In the genomic region with DNA sequence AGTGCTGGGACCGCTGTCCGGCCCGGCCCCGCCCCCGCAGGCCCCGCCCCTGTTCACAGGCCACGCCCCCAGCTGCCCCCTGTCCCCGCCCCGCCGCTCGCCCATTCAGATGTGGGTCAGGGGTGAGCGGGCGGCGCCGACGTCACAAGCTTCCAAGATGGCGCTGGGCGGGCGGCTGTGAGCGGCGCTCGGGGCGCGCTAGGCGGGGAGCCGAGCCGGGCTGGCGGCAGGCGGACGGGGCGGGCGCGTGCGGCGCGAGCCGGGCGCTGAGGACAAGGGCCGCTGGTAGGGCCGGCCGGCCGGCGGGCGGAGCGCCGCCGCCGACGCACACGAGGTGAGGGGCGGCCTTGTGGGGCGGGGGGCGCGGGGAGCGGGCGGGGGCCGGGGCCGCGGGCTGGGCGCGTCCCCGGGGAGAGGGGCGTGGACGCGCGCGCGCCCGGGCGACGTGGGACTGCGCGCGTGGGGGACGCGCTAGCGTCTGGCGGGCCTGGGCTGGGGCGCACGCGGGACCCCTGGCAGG, we compare ENCODE assay signal across 8 cellular contexts. TPM values are rescaled to one million over a fixed set of nuclear protein-coding genes. Genes with fewer than 3 reads are reported as not detected.
DNase-seq lines count a peak whose midpoint lies in the region; ATAC-seq and TF ChIP-seq lines count a peak whose summit lies in the region.
"Not testable (repeated sequence)": the region's sequence is repeated elsewhere in the genome, so short reads cannot be mapped to it uniquely, and the experiment has no call there.

A gene with protein sequence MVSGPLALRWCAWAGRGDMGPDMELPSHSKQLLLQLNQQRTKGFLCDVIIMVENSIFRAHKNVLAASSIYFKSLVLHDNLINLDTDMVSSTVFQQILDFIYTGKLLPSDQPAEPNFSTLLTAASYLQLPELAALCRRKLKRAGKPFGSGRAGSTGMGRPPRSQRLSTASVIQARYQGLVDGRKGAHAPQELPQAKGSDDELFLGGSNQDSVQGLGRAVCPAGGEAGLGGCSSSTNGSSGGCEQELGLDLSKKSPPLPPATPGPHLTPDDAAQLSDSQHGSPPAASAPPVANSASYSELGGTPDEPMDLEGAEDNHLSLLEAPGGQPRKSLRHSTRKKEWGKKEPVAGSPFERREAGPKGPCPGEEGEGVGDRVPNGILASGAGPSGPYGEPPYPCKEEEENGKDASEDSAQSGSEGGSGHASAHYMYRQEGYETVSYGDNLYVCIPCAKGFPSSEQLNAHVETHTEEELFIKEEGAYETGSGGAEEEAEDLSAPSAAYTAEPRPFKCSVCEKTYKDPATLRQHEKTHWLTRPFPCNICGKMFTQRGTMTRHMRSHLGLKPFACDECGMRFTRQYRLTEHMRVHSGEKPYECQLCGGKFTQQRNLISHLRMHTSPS (plus strand): TSS at position 145 of the 520 bp plus-strand sequence. CDS start 25,461 bp downstream, outside the sequence.

- H3K27me3 Mint-ChIP-seq in activated naive CD4-positive, alpha-beta T cell treated with anti-CD3 and anti-CD28 coated beads, Interleukin-2, amount 50 U/mL, for 24 hours = not testable (repeated sequence)

- not testable (repeated sequence) for TF ChIP-seq CTCF in PC-3 (conservative IDR thresholded peaks at IDR 0.05; ENCODE audit: low read depth, low read length); fibroblast of pulmonary artery (IDR thresholded peaks at IDR 0.05; ENCODE audit: low read length, missing control alignments); mucosa of descending colon (IDR thresholded peaks at IDR 0.05)

- not testable (repeated sequence) for H3K27me3 ChIP-seq in PC-3 (ENCODE audit: low read length)

- CTCF ChIA-PET in PC-3 (lab: Charles Lee) = not testable (repeated sequence)

- not testable (repeated sequence) for H2AFZ ChIP-seq in PC-3 (ENCODE audit: low read length)

- H3K4me3 Mint-ChIP-seq in activated naive CD4-positive, alpha-beta T cell treated with anti-CD3 and anti-CD28 coated beads, Interleukin-2, amount 50 U/mL, for 24 hours = peak within 1 kb of the TSS; percentile 42

- not testable (repeated sequence) for H3F3A ChIP-seq in PC-3 (ENCODE audit: low read length, unreplicated experiment)

- H3K36me3 Mint-ChIP-seq in activated naive CD4-positive, alpha-beta T cell treated with anti-CD3 and anti-CD28 coated beads, Interleukin-2, amount 50 U/mL, for 24 hours = not testable (repeated sequence)

- H3K9me2 ChIP-seq in PC-3 (replicated peaks; ENCODE audit: low read length) = not testable (repeated sequence)

- H3K36me3 ChIP-seq in ES-I3 (ENCODE audit: insufficient read depth, low read length); PC-3 (ENCODE audit: low read depth, low read length); mucosa of descending colon (ENCODE audit: low read depth): not testable (repeated sequence)

- not testable (repeated sequence) for H3K4me1 ChIP-seq in ES-I3 (ENCODE audit: insufficient read depth, low read length); PC-3 (ENCODE audit: insufficient read depth, low read length); mucosa of descending colon (ENCODE audit: low read depth)

- not testable (repeated sequence) for BruUV-seq in PC-3 (replicated peaks; lab: Mats Ljungman, UMichigan)

- H4K20me1 ChIP-seq in PC-3 (ENCODE audit: low read length) = not testable (repeated sequence)

- H3K27ac ChIP-seq in PC-3 (ENCODE audit: low read length) = not testable (repeated sequence)

- DNase-seq in PC-3; fibroblast of pulmonary artery (ENCODE audit: low read depth): not testable (repeated sequence)
- peak in 1 of 3 donors; percentile 30 for DNase-seq in mucosa of descending colon
- DNase-seq in stimulated activated naive CD8-positive, alpha-beta T cell treated with anti-CD3 and anti-CD28 coated beads, Interleukin-15, Interleukin-2, amounts not matched to agents 100 U/mL and 50 U/mL, for 24 hours = peak; percentile 3

- peak within 1 kb of the TSS; percentile 36; the same call in 1 of the 2 replicates for H3K9ac ChIP-seq in ES-I3 (ENCODE audit: low read depth, low read length)
- not testable (repeated sequence) for H3K9ac ChIP-seq in PC-3 (ENCODE audit: low read length)

- H3K79me2 ChIP-seq in PC-3 (ENCODE audit: low read length) = not testable (repeated sequence)

- ATAC-seq in GM21515 (IDR thresholded peaks at IDR 0.05; ENCODE audit: unreplicated experiment) (peak; percentile 67), HG03064 (IDR thresholded peaks at IDR 0.05; ENCODE audit: low read depth, unreplicated experiment) (peak; percentile 76), PC-3 (peak; percentile 67), mucosa of descending colon (peak; percentile 92)
- peak; percentile 89 for ATAC-seq in stimulated activated naive CD8-positive, alpha-beta T cell treated with anti-CD3 and anti-CD28 coated beads, Interleukin-15, Interleukin-2, amounts not matched to agents 100 U/mL and 50 U/mL, for 24 hours

- not testable (repeated sequence) for H3K27ac Mint-ChIP-seq in activated naive CD4-positive, alpha-beta T cell treated with anti-CD3 and anti-CD28 coated beads, Interleukin-2, amount 50 U/mL, for 24 hours

- H3K9me3 ChIP-seq in ES-I3 (ENCODE audit: control insufficient read depth, insufficient read depth, low read length); PC-3 (ENCODE audit: low read length); mucosa of descending colon: not testable (repeated sequence)

- not testable (repeated sequence) for H3K9me3 Mint-ChIP-seq in activated naive CD4-positive, alpha-beta T cell treated with anti-CD3 and anti-CD28 coated beads, Interleukin-2, amount 50 U/mL, for 24 hours

- intact Hi-C loops in PC-3 (cut with micrococcal nuclease); mucosa of descending colon (cut with DNase I, micrococcal nuclease): not testable (repeated sequence)

- not testable (repeated sequence) for H3K4me2 ChIP-seq in PC-3 (ENCODE audit: low read length)

- not testable (repeated sequence) for H3K4me1 Mint-ChIP-seq in activated naive CD4-positive, alpha-beta T cell treated with anti-CD3 and anti-CD28 coated beads, Interleukin-2, amount 50 U/mL, for 24 hours

- peak within 1 kb of the TSS; percentile 47; the same call in 1 of the 2 replicates for H3K4me3 ChIP-seq in PC-3 (ENCODE audit: low read length)
- peak within 1 kb of the TSS; percentile 52 for H3K4me3 ChIP-seq in fibroblast of pulmonary artery (replicated peaks; ENCODE audit: low read depth, low read length)
- H3K4me3 ChIP-seq in mucosa of descending colon = not testable (repeated sequence)

- POLR2A ChIA-PET in PC-3 (lab: Charles Lee; ENCODE audit: unreplicated experiment) = not testable (repeated sequence)

RNA-seq across cellular contexts. Expression of the gene that starts here (rescaled TPM):
- 3.5 and 4.8 TPM in 2 replicates for total RNA-seq in PC-3 (2014; rRNA removed)
- total RNA-seq in mucosa of descending colon = 1 to 10 TPM; 6.0 to 6.2 (median 6.0) TPM
